In the genomic region with DNA sequence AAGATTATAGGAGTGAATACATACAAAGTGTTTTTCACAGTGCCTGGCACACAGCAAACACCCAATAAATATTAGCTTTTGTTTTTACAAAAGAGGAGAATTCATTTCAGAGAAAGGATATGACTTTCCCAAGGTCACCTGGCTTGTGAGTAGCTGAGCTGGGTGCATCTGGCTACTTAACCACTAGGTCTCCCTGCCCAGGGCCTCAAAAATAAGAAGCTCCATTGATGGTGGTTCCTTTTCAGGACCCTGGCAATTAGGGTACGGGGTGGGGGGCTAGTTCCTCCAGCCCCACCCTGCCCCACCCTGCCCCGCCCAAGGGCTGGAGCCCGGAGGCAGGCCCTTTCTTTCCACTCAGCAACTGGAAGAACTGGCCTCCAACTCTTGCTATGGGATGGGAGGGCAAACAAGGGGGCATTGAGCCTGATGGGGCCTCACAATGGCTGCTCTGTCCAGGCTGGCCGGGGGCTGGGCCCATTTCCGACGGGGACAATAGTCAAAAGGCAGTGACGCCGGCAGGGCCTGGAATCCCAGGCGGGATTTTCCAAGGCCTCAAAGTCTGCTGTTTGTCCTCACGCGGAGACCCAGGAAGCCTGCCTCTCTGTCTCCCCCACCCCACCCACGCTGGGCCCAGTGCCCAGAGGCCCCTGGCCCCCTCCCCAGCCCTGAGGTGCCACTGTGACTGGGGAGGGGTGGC, we compare ENCODE assay signal across 1 cellular context.
TF ChIP-seq lines count a peak whose summit lies in the region.

No MANE protein-coding gene starts in this region.

TF ChIP-seq in HepG2, 621 proteins besides CTCF, POLR2A, EP300 and RAD21 (continued from another document and continues in another):
- TF ChIP-seq, protein P1, sequence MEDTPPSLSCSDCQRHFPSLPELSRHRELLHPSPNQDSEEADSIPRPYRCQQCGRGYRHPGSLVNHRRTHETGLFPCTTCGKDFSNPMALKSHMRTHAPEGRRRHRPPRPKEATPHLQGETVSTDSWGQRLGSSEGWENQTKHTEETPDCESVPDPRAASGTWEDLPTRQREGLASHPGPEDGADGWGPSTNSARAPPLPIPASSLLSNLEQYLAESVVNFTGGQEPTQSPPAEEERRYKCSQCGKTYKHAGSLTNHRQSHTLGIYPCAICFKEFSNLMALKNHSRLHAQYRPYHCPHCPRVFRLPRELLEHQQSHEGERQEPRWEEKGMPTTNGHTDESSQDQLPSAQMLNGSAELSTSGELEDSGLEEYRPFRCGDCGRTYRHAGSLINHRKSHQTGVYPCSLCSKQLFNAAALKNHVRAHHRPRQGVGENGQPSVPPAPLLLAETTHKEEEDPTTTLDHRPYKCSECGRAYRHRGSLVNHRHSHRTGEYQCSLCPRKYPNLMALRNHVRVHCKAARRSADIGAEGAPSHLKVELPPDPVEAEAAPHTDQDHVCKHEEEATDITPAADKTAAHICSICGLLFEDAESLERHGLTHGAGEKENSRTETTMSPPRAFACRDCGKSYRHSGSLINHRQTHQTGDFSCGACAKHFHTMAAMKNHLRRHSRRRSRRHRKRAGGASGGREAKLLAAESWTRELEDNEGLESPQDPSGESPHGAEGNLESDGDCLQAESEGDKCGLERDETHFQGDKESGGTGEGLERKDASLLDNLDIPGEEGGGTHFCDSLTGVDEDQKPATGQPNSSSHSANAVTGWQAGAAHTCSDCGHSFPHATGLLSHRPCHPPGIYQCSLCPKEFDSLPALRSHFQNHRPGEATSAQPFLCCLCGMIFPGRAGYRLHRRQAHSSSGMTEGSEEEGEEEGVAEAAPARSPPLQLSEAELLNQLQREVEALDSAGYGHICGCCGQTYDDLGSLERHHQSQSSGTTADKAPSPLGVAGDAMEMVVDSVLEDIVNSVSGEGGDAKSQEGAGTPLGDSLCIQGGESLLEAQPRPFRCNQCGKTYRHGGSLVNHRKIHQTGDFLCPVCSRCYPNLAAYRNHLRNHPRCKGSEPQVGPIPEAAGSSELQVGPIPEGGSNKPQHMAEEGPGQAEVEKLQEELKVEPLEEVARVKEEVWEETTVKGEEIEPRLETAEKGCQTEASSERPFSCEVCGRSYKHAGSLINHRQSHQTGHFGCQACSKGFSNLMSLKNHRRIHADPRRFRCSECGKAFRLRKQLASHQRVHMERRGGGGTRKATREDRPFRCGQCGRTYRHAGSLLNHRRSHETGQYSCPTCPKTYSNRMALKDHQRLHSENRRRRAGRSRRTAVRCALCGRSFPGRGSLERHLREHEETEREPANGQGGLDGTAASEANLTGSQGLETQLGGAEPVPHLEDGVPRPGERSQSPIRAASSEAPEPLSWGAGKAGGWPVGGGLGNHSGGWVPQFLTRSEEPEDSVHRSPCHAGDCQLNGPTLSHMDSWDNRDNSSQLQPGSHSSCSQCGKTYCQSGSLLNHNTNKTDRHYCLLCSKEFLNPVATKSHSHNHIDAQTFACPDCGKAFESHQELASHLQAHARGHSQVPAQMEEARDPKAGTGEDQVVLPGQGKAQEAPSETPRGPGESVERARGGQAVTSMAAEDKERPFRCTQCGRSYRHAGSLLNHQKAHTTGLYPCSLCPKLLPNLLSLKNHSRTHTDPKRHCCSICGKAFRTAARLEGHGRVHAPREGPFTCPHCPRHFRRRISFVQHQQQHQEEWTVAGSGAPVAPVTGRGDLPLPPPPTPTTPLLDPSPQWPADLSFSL (CRISPR knock-in tag; IDR thresholded peaks at IDR 0.05): no peak
- TF ChIP-seq TBP (CRISPR knock-in tag; IDR thresholded peaks at IDR 0.05) (no peak), PHF21A (CRISPR knock-in tag; IDR thresholded peaks at IDR 0.05) (peak; percentile 75; the same call in 1 of the 2 replicates), ZNF180 (CRISPR knock-in tag; IDR thresholded peaks at IDR 0.05; ENCODE audit: borderline replicate concordance, low read depth) (no peak), PHF5A (CRISPR knock-in tag; IDR thresholded peaks at IDR 0.05; ENCODE audit: low read depth, unreplicated experiment) (no peak), ZNF713 (CRISPR knock-in tag; IDR thresholded peaks at IDR 0.05) (no peak), CCDC6 (CRISPR knock-in tag; IDR thresholded peaks at IDR 0.05) (no peak), NFYC (CRISPR knock-in tag; IDR thresholded peaks at IDR 0.05) (no peak), HHEX (CRISPR knock-in tag; IDR thresholded peaks at IDR 0.05) (no peak), ARNTL (CRISPR knock-in tag; IDR thresholded peaks at IDR 0.05) (peak; percentile 57; the same call in 1 of the 2 replicates), MATR3 (CRISPR knock-in tag; IDR thresholded peaks at IDR 0.05) (no peak), ARHGAP35 (CRISPR knock-in tag; IDR thresholded peaks at IDR 0.05; ENCODE audit: borderline replicate concordance) (no peak; the same call in 1 of the 2 replicates), YEATS2 (CRISPR knock-in tag; IDR thresholded peaks at IDR 0.05; ENCODE audit: borderline replicate concordance) (peak; percentile 27; the same call in 1 of the 2 replicates), ZNF225 (CRISPR knock-in tag; IDR thresholded peaks at IDR 0.05) (no peak), ZNF230 (CRISPR knock-in tag; IDR thresholded peaks at IDR 0.05) (0 out of 2 replicates have a peak, but pooled peaks have one; percentile 36), IKZF1 (IDR thresholded peaks at IDR 0.05) (no peak)
- TF ChIP-seq, protein P2, sequence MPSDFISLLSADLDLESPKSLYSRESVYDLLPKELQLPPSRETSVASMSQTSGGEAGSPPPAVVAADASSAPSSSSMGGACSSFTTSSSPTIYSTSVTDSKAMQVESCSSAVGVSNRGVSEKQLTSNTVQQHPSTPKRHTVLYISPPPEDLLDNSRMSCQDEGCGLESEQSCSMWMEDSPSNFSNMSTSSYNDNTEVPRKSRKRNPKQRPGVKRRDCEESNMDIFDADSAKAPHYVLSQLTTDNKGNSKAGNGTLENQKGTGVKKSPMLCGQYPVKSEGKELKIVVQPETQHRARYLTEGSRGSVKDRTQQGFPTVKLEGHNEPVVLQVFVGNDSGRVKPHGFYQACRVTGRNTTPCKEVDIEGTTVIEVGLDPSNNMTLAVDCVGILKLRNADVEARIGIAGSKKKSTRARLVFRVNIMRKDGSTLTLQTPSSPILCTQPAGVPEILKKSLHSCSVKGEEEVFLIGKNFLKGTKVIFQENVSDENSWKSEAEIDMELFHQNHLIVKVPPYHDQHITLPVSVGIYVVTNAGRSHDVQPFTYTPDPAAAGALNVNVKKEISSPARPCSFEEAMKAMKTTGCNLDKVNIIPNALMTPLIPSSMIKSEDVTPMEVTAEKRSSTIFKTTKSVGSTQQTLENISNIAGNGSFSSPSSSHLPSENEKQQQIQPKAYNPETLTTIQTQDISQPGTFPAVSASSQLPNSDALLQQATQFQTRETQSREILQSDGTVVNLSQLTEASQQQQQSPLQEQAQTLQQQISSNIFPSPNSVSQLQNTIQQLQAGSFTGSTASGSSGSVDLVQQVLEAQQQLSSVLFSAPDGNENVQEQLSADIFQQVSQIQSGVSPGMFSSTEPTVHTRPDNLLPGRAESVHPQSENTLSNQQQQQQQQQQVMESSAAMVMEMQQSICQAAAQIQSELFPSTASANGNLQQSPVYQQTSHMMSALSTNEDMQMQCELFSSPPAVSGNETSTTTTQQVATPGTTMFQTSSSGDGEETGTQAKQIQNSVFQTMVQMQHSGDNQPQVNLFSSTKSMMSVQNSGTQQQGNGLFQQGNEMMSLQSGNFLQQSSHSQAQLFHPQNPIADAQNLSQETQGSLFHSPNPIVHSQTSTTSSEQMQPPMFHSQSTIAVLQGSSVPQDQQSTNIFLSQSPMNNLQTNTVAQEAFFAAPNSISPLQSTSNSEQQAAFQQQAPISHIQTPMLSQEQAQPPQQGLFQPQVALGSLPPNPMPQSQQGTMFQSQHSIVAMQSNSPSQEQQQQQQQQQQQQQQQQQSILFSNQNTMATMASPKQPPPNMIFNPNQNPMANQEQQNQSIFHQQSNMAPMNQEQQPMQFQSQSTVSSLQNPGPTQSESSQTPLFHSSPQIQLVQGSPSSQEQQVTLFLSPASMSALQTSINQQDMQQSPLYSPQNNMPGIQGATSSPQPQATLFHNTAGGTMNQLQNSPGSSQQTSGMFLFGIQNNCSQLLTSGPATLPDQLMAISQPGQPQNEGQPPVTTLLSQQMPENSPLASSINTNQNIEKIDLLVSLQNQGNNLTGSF (CRISPR knock-in tag; IDR thresholded peaks at IDR 0.05): peak; percentile 69; the same call in 1 of the 2 replicates
- TF ChIP-seq, protein P3, sequence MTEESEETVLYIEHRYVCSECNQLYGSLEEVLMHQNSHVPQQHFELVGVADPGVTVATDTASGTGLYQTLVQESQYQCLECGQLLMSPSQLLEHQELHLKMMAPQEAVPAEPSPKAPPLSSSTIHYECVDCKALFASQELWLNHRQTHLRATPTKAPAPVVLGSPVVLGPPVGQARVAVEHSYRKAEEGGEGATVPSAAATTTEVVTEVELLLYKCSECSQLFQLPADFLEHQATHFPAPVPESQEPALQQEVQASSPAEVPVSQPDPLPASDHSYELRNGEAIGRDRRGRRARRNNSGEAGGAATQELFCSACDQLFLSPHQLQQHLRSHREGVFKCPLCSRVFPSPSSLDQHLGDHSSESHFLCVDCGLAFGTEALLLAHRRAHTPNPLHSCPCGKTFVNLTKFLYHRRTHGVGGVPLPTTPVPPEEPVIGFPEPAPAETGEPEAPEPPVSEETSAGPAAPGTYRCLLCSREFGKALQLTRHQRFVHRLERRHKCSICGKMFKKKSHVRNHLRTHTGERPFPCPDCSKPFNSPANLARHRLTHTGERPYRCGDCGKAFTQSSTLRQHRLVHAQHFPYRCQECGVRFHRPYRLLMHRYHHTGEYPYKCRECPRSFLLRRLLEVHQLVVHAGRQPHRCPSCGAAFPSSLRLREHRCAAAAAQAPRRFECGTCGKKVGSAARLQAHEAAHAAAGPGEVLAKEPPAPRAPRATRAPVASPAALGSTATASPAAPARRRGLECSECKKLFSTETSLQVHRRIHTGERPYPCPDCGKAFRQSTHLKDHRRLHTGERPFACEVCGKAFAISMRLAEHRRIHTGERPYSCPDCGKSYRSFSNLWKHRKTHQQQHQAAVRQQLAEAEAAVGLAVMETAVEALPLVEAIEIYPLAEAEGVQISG (CRISPR knock-in tag; IDR thresholded peaks at IDR 0.05): peak; percentile 71
- TF ChIP-seq, protein P4, sequence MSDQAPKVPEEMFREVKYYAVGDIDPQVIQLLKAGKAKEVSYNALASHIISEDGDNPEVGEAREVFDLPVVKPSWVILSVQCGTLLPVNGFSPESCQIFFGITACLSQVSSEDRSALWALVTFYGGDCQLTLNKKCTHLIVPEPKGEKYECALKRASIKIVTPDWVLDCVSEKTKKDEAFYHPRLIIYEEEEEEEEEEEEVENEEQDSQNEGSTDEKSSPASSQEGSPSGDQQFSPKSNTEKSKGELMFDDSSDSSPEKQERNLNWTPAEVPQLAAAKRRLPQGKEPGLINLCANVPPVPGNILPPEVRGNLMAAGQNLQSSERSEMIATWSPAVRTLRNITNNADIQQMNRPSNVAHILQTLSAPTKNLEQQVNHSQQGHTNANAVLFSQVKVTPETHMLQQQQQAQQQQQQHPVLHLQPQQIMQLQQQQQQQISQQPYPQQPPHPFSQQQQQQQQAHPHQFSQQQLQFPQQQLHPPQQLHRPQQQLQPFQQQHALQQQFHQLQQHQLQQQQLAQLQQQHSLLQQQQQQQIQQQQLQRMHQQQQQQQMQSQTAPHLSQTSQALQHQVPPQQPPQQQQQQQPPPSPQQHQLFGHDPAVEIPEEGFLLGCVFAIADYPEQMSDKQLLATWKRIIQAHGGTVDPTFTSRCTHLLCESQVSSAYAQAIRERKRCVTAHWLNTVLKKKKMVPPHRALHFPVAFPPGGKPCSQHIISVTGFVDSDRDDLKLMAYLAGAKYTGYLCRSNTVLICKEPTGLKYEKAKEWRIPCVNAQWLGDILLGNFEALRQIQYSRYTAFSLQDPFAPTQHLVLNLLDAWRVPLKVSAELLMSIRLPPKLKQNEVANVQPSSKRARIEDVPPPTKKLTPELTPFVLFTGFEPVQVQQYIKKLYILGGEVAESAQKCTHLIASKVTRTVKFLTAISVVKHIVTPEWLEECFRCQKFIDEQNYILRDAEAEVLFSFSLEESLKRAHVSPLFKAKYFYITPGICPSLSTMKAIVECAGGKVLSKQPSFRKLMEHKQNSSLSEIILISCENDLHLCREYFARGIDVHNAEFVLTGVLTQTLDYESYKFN (CRISPR knock-in tag; conservative IDR thresholded peaks at IDR 0.05): peak; percentile 47
- TF ChIP-seq, protein P5, sequence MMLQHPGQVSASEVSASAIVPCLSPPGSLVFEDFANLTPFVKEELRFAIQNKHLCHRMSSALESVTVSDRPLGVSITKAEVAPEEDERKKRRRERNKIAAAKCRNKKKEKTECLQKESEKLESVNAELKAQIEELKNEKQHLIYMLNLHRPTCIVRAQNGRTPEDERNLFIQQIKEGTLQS (CRISPR knock-in tag; IDR thresholded peaks at IDR 0.05): no peak
- TF ChIP-seq, protein P6, sequence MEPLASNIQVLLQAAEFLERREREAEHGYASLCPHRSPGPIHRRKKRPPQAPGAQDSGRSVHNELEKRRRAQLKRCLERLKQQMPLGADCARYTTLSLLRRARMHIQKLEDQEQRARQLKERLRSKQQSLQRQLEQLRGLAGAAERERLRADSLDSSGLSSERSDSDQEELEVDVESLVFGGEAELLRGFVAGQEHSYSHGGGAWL (CRISPR knock-in tag; IDR thresholded peaks at IDR 0.05): no peak
- TF ChIP-seq, protein P7, sequence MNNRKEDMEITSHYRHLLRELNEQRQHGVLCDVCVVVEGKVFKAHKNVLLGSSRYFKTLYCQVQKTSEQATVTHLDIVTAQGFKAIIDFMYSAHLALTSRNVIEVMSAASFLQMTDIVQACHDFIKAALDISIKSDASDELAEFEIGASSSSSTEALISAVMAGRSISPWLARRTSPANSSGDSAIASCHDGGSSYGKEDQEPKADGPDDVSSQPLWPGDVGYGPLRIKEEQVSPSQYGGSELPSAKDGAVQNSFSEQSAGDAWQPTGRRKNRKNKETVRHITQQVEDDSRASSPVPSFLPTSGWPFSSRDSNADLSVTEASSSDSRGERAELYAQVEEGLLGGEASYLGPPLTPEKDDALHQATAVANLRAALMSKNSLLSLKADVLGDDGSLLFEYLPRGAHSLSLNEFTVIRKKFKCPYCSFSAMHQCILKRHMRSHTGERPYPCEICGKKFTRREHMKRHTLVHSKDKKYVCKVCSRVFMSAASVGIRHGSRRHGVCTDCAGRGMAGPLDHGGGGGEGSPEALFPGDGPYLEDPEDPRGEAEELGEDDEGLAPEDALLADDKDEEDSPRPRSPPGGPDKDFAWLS (CRISPR knock-in tag; IDR thresholded peaks at IDR 0.05; ENCODE audit: borderline replicate concordance): 0 out of 2 replicates have a peak, but pooled peaks have one; percentile 24
- TF ChIP-seq, protein P8, sequence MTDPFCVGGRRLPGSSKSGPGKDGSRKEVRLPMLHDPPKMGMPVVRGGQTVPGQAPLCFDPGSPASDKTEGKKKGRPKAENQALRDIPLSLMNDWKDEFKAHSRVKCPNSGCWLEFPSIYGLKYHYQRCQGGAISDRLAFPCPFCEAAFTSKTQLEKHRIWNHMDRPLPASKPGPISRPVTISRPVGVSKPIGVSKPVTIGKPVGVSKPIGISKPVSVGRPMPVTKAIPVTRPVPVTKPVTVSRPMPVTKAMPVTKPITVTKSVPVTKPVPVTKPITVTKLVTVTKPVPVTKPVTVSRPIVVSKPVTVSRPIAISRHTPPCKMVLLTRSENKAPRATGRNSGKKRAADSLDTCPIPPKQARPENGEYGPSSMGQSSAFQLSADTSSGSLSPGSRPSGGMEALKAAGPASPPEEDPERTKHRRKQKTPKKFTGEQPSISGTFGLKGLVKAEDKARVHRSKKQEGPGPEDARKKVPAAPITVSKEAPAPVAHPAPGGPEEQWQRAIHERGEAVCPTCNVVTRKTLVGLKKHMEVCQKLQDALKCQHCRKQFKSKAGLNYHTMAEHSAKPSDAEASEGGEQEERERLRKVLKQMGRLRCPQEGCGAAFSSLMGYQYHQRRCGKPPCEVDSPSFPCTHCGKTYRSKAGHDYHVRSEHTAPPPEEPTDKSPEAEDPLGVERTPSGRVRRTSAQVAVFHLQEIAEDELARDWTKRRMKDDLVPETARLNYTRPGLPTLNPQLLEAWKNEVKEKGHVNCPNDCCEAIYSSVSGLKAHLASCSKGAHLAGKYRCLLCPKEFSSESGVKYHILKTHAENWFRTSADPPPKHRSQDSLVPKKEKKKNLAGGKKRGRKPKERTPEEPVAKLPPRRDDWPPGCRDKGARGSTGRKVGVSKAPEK (CRISPR knock-in tag; IDR thresholded peaks at IDR 0.05; ENCODE audit: borderline replicate concordance): no peak
